ENCODE assay signal across 19 cellular contexts in the genomic region with DNA sequence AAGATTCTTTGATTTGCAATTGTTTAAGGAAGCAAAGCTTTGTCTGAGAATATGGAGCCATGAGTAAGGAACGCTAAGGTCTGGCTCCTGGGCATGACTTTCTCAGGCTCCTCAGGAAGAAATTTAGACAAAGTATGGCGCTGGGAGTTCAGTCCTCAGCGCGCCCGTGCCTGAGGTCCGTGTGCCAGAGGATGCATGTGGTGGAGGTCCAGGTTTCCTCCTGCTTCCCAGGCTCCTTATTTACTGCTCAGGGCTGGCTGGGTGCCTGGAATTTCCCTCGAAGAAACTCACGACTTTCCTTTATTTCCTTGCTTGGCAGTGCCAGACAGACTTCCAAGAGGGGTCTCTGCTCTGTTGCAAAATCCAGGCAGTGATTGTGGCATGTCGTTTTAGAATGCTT. TPM values are rescaled to one million over a fixed set of nuclear protein-coding genes. Genes with fewer than 3 reads are reported as not detected.
A peak's percentile ranks its signal among the peaks of the same experiment; 100 is the strongest.
DNase-seq lines count a peak whose midpoint lies in the region; ATAC-seq and TF ChIP-seq lines count a peak whose summit lies in the region.
"Had no signal": no experiment of that assay in that cellular context is flagged by ENCODE, and none has a peak within 500 bp of the region (broad histone marks: within the 10 kb centered on the region; RNA-seq: fewer than 3 reads in every experiment).

No MANE protein-coding gene starts in this region.

- H3K4ac ChIP-seq in trophoblast cell (ENCODE audit: low read depth, low read length): peak overlapping the region; percentile 7

- peak overlapping the region; percentile 63 for H2BK5ac ChIP-seq in trophoblast cell (ENCODE audit: low read depth, low read length, poor library complexity)

- H3K79me1 ChIP-seq in trophoblast cell (ENCODE audit: low read length): peaks cover 26% of the 10 kb centered on the region

- peak overlapping the region; percentile 99 for H2BK12ac ChIP-seq in trophoblast cell (ENCODE audit: low read length)

- peaks cover 10% of the 10 kb centered on the region for H3K4me1 Mint-ChIP-seq in GM23338
- H3K4me1 Mint-ChIP-seq: CD4-positive, alpha-beta memory T cell had no signal

- H3K18ac ChIP-seq in trophoblast cell (ENCODE audit: low read length): peak overlapping the region; percentile 40

- H4K20me1 ChIP-seq in GM23338 (replicated peaks; ENCODE audit: insufficient read depth) (no peaks in the 10 kb centered on the region), Loucy (ENCODE audit: insufficient read depth, low read length, poor library complexity, severe bottlenecking) (peaks cover 46% of the 10 kb centered on the region)

- H3K9me2 ChIP-seq in GM23338 (ENCODE audit: insufficient read depth): no peaks in the 10 kb centered on the region
- no peaks in the 10 kb centered on the region for H3K9me2 ChIP-seq in Loucy (replicated peaks; ENCODE audit: low read depth, low read length)

- H3K36me3 ChIP-seq in GM23338 (ENCODE audit: insufficient read depth): no peaks in the 10 kb centered on the region
- H3K36me3 ChIP-seq in Loucy (ENCODE audit: insufficient read depth, low read length): peaks cover 58% of the 10 kb centered on the region
- no peaks in the 10 kb centered on the region for H3K36me3 ChIP-seq in trophoblast cell (ENCODE audit: control insufficient read depth in 1 of 2, insufficient read depth in 2 of 2, low read length in 2 of 2)

- no peak overlapping the region for H3K4me3 ChIP-seq in GM23338
- no peak overlapping the region for H3K4me3 ChIP-seq in Loucy (ENCODE audit: low read length, poor library complexity, severe bottlenecking)
- H3K4me3 ChIP-seq in trophoblast cell (ENCODE audit: low read depth, low read length): no peak overlapping the region
- H3K4me3 ChIP-seq: GM23248 had no signal

- peak overlapping the region; percentile 62 for H2BK120ac ChIP-seq in trophoblast cell (ENCODE audit: insufficient read depth, low read length, poor library complexity)

- H3K4me2 ChIP-seq in GM23338 (peak overlapping the region; percentile 12; the same call in 1 of the 2 replicates), Loucy (ENCODE audit: low read depth, low read length, poor library complexity, severe bottlenecking) (peak overlapping the region; percentile 21), trophoblast cell (ENCODE audit: low read length) (no peak overlapping the region)

- peak; percentile 64 for ATAC-seq in GM23338

- no peaks in the 10 kb centered on the region for H3F3A ChIP-seq in GM23338 (replicated peaks; ENCODE audit: low read depth)
- no peaks in the 10 kb centered on the region for H3F3A ChIP-seq in Loucy (ENCODE audit: low read depth)

- H3K36me3 Mint-ChIP-seq in GM23338 (ENCODE audit: low read depth): no peaks in the 10 kb centered on the region
- H3K36me3 Mint-ChIP-seq: CD4-positive, alpha-beta memory T cell had no signal

- no peaks in the 10 kb centered on the region for H3K79me2 ChIP-seq in GM23338 (replicated peaks; ENCODE audit: insufficient read depth)
- peaks cover 82% of the 10 kb centered on the region for H3K79me2 ChIP-seq in Loucy (ENCODE audit: insufficient read depth, low read length)
- no peaks in the 10 kb centered on the region for H3K79me2 ChIP-seq in trophoblast cell (ENCODE audit: control insufficient read depth, insufficient read depth, low read length, poor library complexity)

- no peaks in the 10 kb centered on the region for H3K9me3 ChIP-seq in Loucy (ENCODE audit: insufficient read depth, low read depth, low read length)
- H3K9me3 ChIP-seq in trophoblast cell (ENCODE audit: insufficient read depth, low read depth, low read length): no peaks in the 10 kb centered on the region

- H3K14ac ChIP-seq in trophoblast cell (ENCODE audit: low read length): peak overlapping the region; percentile 85

- H3K4me1 ChIP-seq in GM23338 (ENCODE audit: insufficient read depth) (peaks cover 9% of the 10 kb centered on the region), Loucy (ENCODE audit: insufficient read depth, low read length, poor library complexity, severe bottlenecking) (peaks cover 53% of the 10 kb centered on the region), trophoblast cell (ENCODE audit: control insufficient read depth in 1 of 2, insufficient read depth in 2 of 2, low read length in 2 of 2) (peaks cover 9 to 13% of the 10 kb centered on the region in 2 experiments)

- peak overlapping the region; percentile 82 for H4K91ac ChIP-seq in trophoblast cell (ENCODE audit: low read depth, low read length)

- no peaks in the 10 kb centered on the region for H3K27me3 ChIP-seq in GM23338 (ENCODE audit: insufficient read depth)
- H3K27me3 ChIP-seq in Loucy (ENCODE audit: insufficient read depth, low read length, poor library complexity, severe bottlenecking): no peaks in the 10 kb centered on the region
- H3K27me3 ChIP-seq in trophoblast cell (ENCODE audit: insufficient read depth, low read length): no peaks in the 10 kb centered on the region

- TF ChIP-seq CTCF in GM23338 (conservative IDR thresholded peaks at IDR 0.05; ENCODE audit: low read depth in 2 of 2) (no peak), Loucy (conservative IDR thresholded peaks at IDR 0.05; ENCODE audit: low read length) (no peak)

- no CpG with 5 or more reads among the region's 9 CpGs for WGBS in trophoblast cell (ENCODE audit: extremely low coverage, insufficient coverage, insufficient read length)

- H3K27ac ChIP-seq in GM23338 (ENCODE audit: low read depth): no peak overlapping the region
- peak overlapping the region; percentile 22 for H3K27ac ChIP-seq in trophoblast cell (ENCODE audit: low read depth, low read length)
- H3K27ac ChIP-seq: GM23248 had no signal

- H3K23ac ChIP-seq in trophoblast cell (ENCODE audit: low read length): peak overlapping the region; percentile 56

- H3K9me3 Mint-ChIP-seq in GM23338: peaks cover under 1% of the 10 kb centered on the region; the same call in 1 of the 3 replicates
- H3K9me3 Mint-ChIP-seq: CD4-positive, alpha-beta memory T cell had no signal

- H3K27ac Mint-ChIP-seq in GM23338: no peak overlapping the region
- H3K27ac Mint-ChIP-seq: CD4-positive, alpha-beta memory T cell had no signal

- H2AFZ ChIP-seq in GM23338 (peak overlapping the region; percentile 97), Loucy (ENCODE audit: low read length) (no peak overlapping the region), trophoblast cell (ENCODE audit: insufficient read depth, low read length, poor library complexity) (peak overlapping the region; percentile 43)
- H2AFZ ChIP-seq: GM23248 had no signal

- H3K9ac ChIP-seq in Loucy (ENCODE audit: low read depth, low read length, poor library complexity, severe bottlenecking): no peak overlapping the region
- H3K9ac ChIP-seq in trophoblast cell (ENCODE audit: low read length): no peak overlapping the region
- H3K9ac ChIP-seq: GM23248 had no signal

- DNase-seq in GM23338 (ENCODE audit: low spot score) (no peak), astrocyte of the hippocampus (ENCODE audit: low read depth, low spot score) (peak; percentile 7), trophoblast cell (no peak), HUDEP-2 (lab: John Stamatoyannopoulos, UW; ENCODE audit: unreplicated experiment in 76 of 76) (no peak), dermis blood vessel endothelial cell (no peak)
- DNase-seq in stimulated activated CD4-positive, alpha-beta T cell treated with anti-CD3 and anti-CD28 coated beads, Interleukin-15, amount 100 ng/mL, for 24 hours: no peak
- DNase-seq: C1 segment of cervical spinal cord; Calu3; CD4-positive, alpha-beta memory T cell; COR-L47; DMS53; DMS79 treated with DMSO at 0.1 percent for 48 hours; GM23248; H7; HCEC 1CT had no signal

- no peaks in the 10 kb centered on the region for H3K27me3 Mint-ChIP-seq in GM23338 (ENCODE audit: insufficient read depth, low read depth, poor library complexity)

- H2AK5ac ChIP-seq in trophoblast cell (ENCODE audit: low read length): peak overlapping the region; percentile 7

- H3K4me3 Mint-ChIP-seq in GM23338: no peak overlapping the region
- H3K4me3 Mint-ChIP-seq: CD4-positive, alpha-beta memory T cell had no signal

- H4K8ac ChIP-seq in trophoblast cell (ENCODE audit: low read depth, low read length): peak overlapping the region; percentile 56

- no peak overlapping the region for H4K12ac ChIP-seq in trophoblast cell (ENCODE audit: low read depth, low read length)

TF ChIP-seq in GM23338, 12 proteins besides CTCF, POLR2A, EP300 and RAD21 (continues in another document):
- TF ChIP-seq ZNF114 (CRISPR knock-in tag; IDR thresholded peaks at IDR 0.05): no peak
- TF ChIP-seq POLR2AphosphoS5 (IDR thresholded peaks at IDR 0.05; ENCODE audit: low read depth): no peak
- TF ChIP-seq CREB1 (CRISPR knock-in tag; IDR thresholded peaks at IDR 0.05; ENCODE audit: low read depth): no peak

RNA-seq across cellular contexts. Expression of a gene that starts 13.2 kb away (rescaled TPM):
- not detected in 2 replicates for total RNA-seq in GM23338 (2014; rRNA removed; shearing (Covaris generic))
- not detected in 2 replicates for polyA plus RNA-seq in GM23338 (2016; fragmentation: Nextera tagmentation; extraction: Ambion mirVana)
- 0.12 and 0.18 TPM in 2 replicates for polyA plus RNA-seq in trophoblast cell (2013)
- not detected in 2 replicates for total RNA-seq in dermis blood vessel endothelial cell
- total RNA-seq: A172; A673; Calu3; CD4-positive, alpha-beta memory T cell; GM23248; H7 had no signal
- polyA plus RNA-seq: BJ; CD4-positive, alpha-beta memory T cell; GM23248 had no signal

RNA-seq across cellular contexts. Expression of a gene that starts 25.9 kb away (rescaled TPM):
- total RNA-seq in GM23338 (2014; rRNA removed; shearing (Covaris generic)): not detected in 2 replicates
- polyA plus RNA-seq in GM23338 (2016; fragmentation: Nextera tagmentation; extraction: Ambion mirVana): not detected in 2 replicates
- not detected in 2 replicates for polyA plus RNA-seq in trophoblast cell (2013)
- total RNA-seq in dermis blood vessel endothelial cell: under 0.01 TPM in 1 of 2 replicates, not detected in the other
- total RNA-seq: A172; A673; Calu3; CD4-positive, alpha-beta memory T cell; H7 had no signal
- polyA plus RNA-seq: BJ; CD4-positive, alpha-beta memory T cell; GM23248 had no signal

RNA-seq across cellular contexts. Expression of a gene that starts 26.0 kb away (rescaled TPM):
- not detected in 2 replicates for total RNA-seq in GM23338 (2014; rRNA removed; shearing (Covaris generic))
- polyA plus RNA-seq in GM23338 (2016; fragmentation: Nextera tagmentation; extraction: Ambion mirVana): not detected in 2 replicates
- not detected in 2 replicates for polyA plus RNA-seq in trophoblast cell (2013)
- total RNA-seq in dermis blood vessel endothelial cell: not detected in 2 replicates
- total RNA-seq: A172; A673; Calu3; CD4-positive, alpha-beta memory T cell; GM23248; H7 had no signal
- polyA plus RNA-seq: BJ; CD4-positive, alpha-beta memory T cell; GM23248 had no signal

RNA-seq across cellular contexts. Expression of a gene that starts 43.2 kb away (rescaled TPM):
- total RNA-seq in GM23338 (2014; rRNA removed; shearing (Covaris generic)): not detected in 2 replicates
- not detected in 2 replicates for polyA plus RNA-seq in GM23338 (2016; fragmentation: Nextera tagmentation; extraction: Ambion mirVana)
- polyA plus RNA-seq in trophoblast cell (2013): not detected in 2 replicates
- not detected in 2 replicates for total RNA-seq in dermis blood vessel endothelial cell
- total RNA-seq: A172; A673; Calu3; CD4-positive, alpha-beta memory T cell; GM23248; H7 had no signal
- polyA plus RNA-seq: BJ; CD4-positive, alpha-beta memory T cell; GM23248 had no signal
